8 cellular contexts compared by ENCODE assay signal in genomic region chr2:218908721-218909619, GRCh38. TPM values are rescaled to one million over a fixed set of nuclear protein-coding genes. Genes with fewer than 3 reads are reported as not detected.
DNase-seq lines count a peak whose midpoint lies in the region; ATAC-seq and TF ChIP-seq lines count a peak whose summit lies in the region.

No MANE protein-coding gene starts in this region.

- peak overlapping the region; percentile 98 for H3K4me2 ChIP-seq in MM.1S (ENCODE audit: low read depth, low read length)
- H3K4me2 ChIP-seq in osteoblast (ENCODE audit: insufficient read depth, low read length) = peak overlapping the region; percentile 84

- WGBS in testis, 2 donors = 2% methylated on average over 36 to 52 of the region's 58 CpGs

- no peaks in the 10 kb centered on the region for H4K20me1 ChIP-seq in MM.1S (ENCODE audit: insufficient read depth, low read length)
- H4K20me1 ChIP-seq in osteoblast (ENCODE audit: insufficient read depth, low read length) = no peaks in the 10 kb centered on the region

- H3K36me3 Mint-ChIP-seq in activated naive CD4-positive, alpha-beta T cell treated with anti-CD3 and anti-CD28 coated beads, Interleukin-2, amount 10 ng/mL, durations not matched to agents 7 days and 5 days = no peaks in the 10 kb centered on the region

- CTCF ChIA-PET in activated naive CD4-positive, alpha-beta T cell treated with anti-CD3 and anti-CD28 coated beads, Interleukin-2, amount 10 ng/mL, durations not matched to agents 7 days and 5 days (lab: Charles Lee) = interaction anchor here (1.5 to 6.5 kb wide), 4 partner anchors 11 to 34 kb away, joined by 3 to 36 read pairs (median 6); no protein-coding TSS in a partner anchor

- H3K27ac ChIP-seq in MM.1S (ENCODE audit: low read length) (peak overlapping the region; percentile 42), SJCRH30 (peak overlapping the region; percentile 64), osteoblast (ENCODE audit: low read depth, low read length) (peak overlapping the region; percentile 37), testis (no peak overlapping the region)

- H3K4me1 ChIP-seq in MM.1S (ENCODE audit: low read length) = peaks cover 6% of the 10 kb centered on the region; the same call in 1 of the 2 replicates
- 0 out of 2 replicates have a peak, but pooled peaks cover 5% of the 10 kb centered on the region for H3K4me1 ChIP-seq in SJCRH30
- H3K4me1 ChIP-seq in osteoblast (ENCODE audit: insufficient read depth, low read length) = peaks cover 12% of the 10 kb centered on the region
- peaks cover 4% of the 10 kb centered on the region for H3K4me1 ChIP-seq in testis

- H3F3A ChIP-seq in MM.1S (ENCODE audit: insufficient read depth, low read length) = peaks cover 9% of the 10 kb centered on the region; the same call in 1 of the 2 replicates

- peaks cover 16% of the 10 kb centered on the region for H3K4me1 Mint-ChIP-seq in activated naive CD4-positive, alpha-beta T cell treated with anti-CD3 and anti-CD28 coated beads, Interleukin-2, amount 10 ng/mL, durations not matched to agents 7 days and 5 days

- no peaks in the 10 kb centered on the region for H3K27me3 ChIP-seq in MM.1S (replicated peaks; ENCODE audit: insufficient read depth, low read length)
- 0 out of 2 replicates have a peak, but pooled peaks cover 2% of the 10 kb centered on the region for H3K27me3 ChIP-seq in SJCRH30
- peaks cover 16% of the 10 kb centered on the region for H3K27me3 ChIP-seq in osteoblast (ENCODE audit: insufficient read depth, low read length)
- H3K27me3 ChIP-seq in testis = no peaks in the 10 kb centered on the region

- H3K9me3 Mint-ChIP-seq in activated naive CD4-positive, alpha-beta T cell treated with anti-CD3 and anti-CD28 coated beads, Interleukin-2, amount 10 ng/mL, durations not matched to agents 7 days and 5 days = no peaks in the 10 kb centered on the region

- peak overlapping the region; percentile 72 for H3K9ac ChIP-seq in MM.1S (ENCODE audit: low read length)

- intact Hi-C loops in head of caudate nucleus (cut with DNase I) (no loop called here), testis (cut with DNase I; ENCODE audit: low total_unique reads) (no loop called here)

- peaks cover 58% of the 10 kb centered on the region for H3K27me3 Mint-ChIP-seq in activated naive CD4-positive, alpha-beta T cell treated with anti-CD3 and anti-CD28 coated beads, Interleukin-2, amount 10 ng/mL, durations not matched to agents 7 days and 5 days

- H3K9me3 ChIP-seq in MM.1S (replicated peaks; ENCODE audit: insufficient read depth, low read length) (no peaks in the 10 kb centered on the region), SJCRH30 (replicated peaks) (no peaks in the 10 kb centered on the region), osteoblast (ENCODE audit: low read depth, low read length) (no peaks in the 10 kb centered on the region), testis (no peaks in the 10 kb centered on the region)

- DNase-seq in EH (ENCODE audit: low read depth) (peak; percentile 84), MM.1S (peak; percentile 96), SJCRH30 (peak; percentile 88 to 93), head of caudate nucleus (peak; percentile 63 to 94 (median 84)), osteoblast (ENCODE audit: insufficient read length, low spot score, missing footprints) (peak; percentile 96), testis (peak; percentile 95)
- DNase-seq in activated naive CD4-positive, alpha-beta T cell treated with anti-CD3 and anti-CD28 coated beads, Interleukin-2, amount 10 ng/mL, durations not matched to agents 7 days and 5 days = peak; percentile 90

- H3K4me3 Mint-ChIP-seq in activated naive CD4-positive, alpha-beta T cell treated with anti-CD3 and anti-CD28 coated beads, Interleukin-2, amount 10 ng/mL, durations not matched to agents 7 days and 5 days = peak overlapping the region; percentile 78

- no peaks in the 10 kb centered on the region for H3K9me2 ChIP-seq in MM.1S (replicated peaks; ENCODE audit: insufficient read depth, low read length)

- H3K4me3 ChIP-seq in MM.1S (ENCODE audit: low read length) (peak overlapping the region; percentile 68), SJCRH30 (peak overlapping the region; percentile 68), osteoblast (ENCODE audit: insufficient read depth, low read length) (peak overlapping the region; percentile 79), testis (peak overlapping the region; percentile 59 to 72)

- no peak for TF ChIP-seq CTCF in MM.1S (IDR thresholded peaks at IDR 0.05; ENCODE audit: low read length)
- TF ChIP-seq CTCF in osteoblast (IDR thresholded peaks at IDR 0.05; ENCODE audit: extremely low read depth, low read depth, low read length) = no peak
- TF ChIP-seq CTCF in testis (IDR thresholded peaks at IDR 0.05) = no peak

- H3K27ac Mint-ChIP-seq in activated naive CD4-positive, alpha-beta T cell treated with anti-CD3 and anti-CD28 coated beads, Interleukin-2, amount 10 ng/mL, durations not matched to agents 7 days and 5 days = peak overlapping the region; percentile 61

- no peak for TF ChIP-seq POLR2A in testis (IDR thresholded peaks at IDR 0.05)

- H3K79me2 ChIP-seq in MM.1S (ENCODE audit: low read length) = no peaks in the 10 kb centered on the region
- no peaks in the 10 kb centered on the region for H3K79me2 ChIP-seq in osteoblast (ENCODE audit: insufficient read depth, low read length)

- ATAC-seq in GM21825 (IDR thresholded peaks at IDR 0.05; ENCODE audit: unreplicated experiment) = peak; percentile 96

- H3K36me3 ChIP-seq in MM.1S (replicated peaks; ENCODE audit: insufficient read depth, low read length) (no peaks in the 10 kb centered on the region), SJCRH30 (no peaks in the 10 kb centered on the region), osteoblast (ENCODE audit: insufficient read depth, low read length) (no peaks in the 10 kb centered on the region), testis (ENCODE audit: low read depth, missing control alignments) (no peaks in the 10 kb centered on the region)

- H2AFZ ChIP-seq in MM.1S (ENCODE audit: low read length) = peak overlapping the region; percentile 92
- H2AFZ ChIP-seq in osteoblast (ENCODE audit: low read length) = peak overlapping the region; percentile 94

RNA-seq across cellular contexts. Expression of gene WNT10A, which starts 28.3 kb away (rescaled TPM):
- 0.10 and 0.28 TPM in 2 replicates for total RNA-seq in SJCRH30 (2014; rRNA removed; shearing (Covaris generic))
- total RNA-seq in osteoblast (not detected in 2 replicates), testis (1 to 10 TPM; 1.5 to 2.5 TPM)
- polyA plus RNA-seq in testis (ENCODE audit: insufficient read depth, low read depth, low replicate concordance) = 2.1 TPM

RNA-seq across cellular contexts. Expression of gene WNT6, which starts 49.4 kb away (rescaled TPM):
- 0.08 and 0.10 TPM in 2 replicates for total RNA-seq in SJCRH30 (2014; rRNA removed; shearing (Covaris generic))
- total RNA-seq in osteoblast (not detected in 2 replicates), testis (10 to 100 TPM in 1 of 2 donors, 1 to 10 TPM in 1; 5.5 to 46.5 TPM)
- 2.7 TPM for polyA plus RNA-seq in testis (ENCODE audit: insufficient read depth, low read depth, low replicate concordance)

RNA-seq across cellular contexts. Expression of gene CDK5R2, which starts 50.5 kb away (rescaled TPM):
- 0.14 TPM in 1 of 2 replicates, not detected in the other for total RNA-seq in SJCRH30 (2014; rRNA removed; shearing (Covaris generic))
- total RNA-seq in osteoblast (not detected in 2 replicates), testis (1 to 10 TPM; 1.2 to 1.6 TPM)
- polyA plus RNA-seq in testis (ENCODE audit: insufficient read depth, low read depth, low replicate concordance) = 0.83 TPM

Comparison
In these comparisons a context has a peak if more than half of its experiments do, and no peak if none do; other contexts are left out.
1. H3K27ac ChIP-seq: peak in MM.1S (single experiment), SJCRH30 (single experiment) and osteoblast (single experiment); none in testis (0 of 2).
2. Peak in every context shown above with its lines, with median percentiles within 50 percentile points of each other: DNase-seq and H3K4me3 ChIP-seq.